In the genomic region with DNA sequence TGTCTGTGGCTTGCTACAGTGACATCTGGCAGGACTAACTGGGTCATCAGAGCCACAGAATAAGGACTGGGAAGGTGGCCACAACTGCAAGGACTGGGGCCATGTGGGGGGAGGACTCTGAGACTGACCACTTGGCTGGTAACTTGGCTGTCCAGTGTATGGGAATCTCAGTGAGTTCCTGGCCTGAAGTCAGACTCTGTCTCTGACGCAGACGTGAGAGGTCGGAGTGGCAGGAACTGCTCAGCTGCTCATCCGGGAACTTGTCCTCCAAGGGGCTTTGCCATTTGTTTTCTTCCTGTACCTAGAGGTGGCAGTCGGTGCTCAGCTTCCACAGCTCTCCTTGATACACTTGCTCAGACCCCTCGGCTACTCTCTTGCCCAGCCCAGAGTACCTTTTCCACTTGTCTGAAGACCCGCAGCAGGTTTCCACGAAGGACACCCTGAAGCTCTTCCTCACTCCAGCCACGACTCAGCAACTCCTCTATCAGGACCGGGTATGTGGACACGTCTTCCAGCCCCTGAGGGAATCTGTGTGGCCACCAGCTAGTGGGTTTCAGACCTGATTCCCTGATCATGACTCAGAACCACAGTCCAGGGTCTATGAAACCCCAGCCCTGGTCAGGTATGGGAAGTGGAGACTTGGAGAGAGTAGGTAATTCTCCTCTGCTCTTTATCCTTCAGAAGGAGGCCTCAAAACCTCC, we compare ENCODE assay signal across 14 cellular contexts. TPM values are rescaled to one million over a fixed set of nuclear protein-coding genes. Genes with fewer than 3 reads are reported as not detected.
A peak's percentile ranks its signal among the peaks of the same experiment; 100 is the strongest.
DNase-seq lines count a peak whose midpoint lies in the region; ATAC-seq, FAIRE-seq and TF ChIP-seq lines count a peak whose summit lies in the region.
"Had no signal": no experiment of that assay in that cellular context is flagged by ENCODE, and none has a peak within 500 bp of the region (broad histone marks: within the 10 kb centered on the region; RNA-seq: fewer than 3 reads in every experiment).

No MANE protein-coding gene starts in this region.

- TF ChIP-seq CTCF in body of pancreas (IDR thresholded peaks at IDR 0.05), result no peak
- peak; percentile 41 for TF ChIP-seq CTCF in HepG2 (CRISPR knock-in tag; IDR thresholded peaks at IDR 0.05)

- TF ChIP-seq POLR2A in body of pancreas (IDR thresholded peaks at IDR 0.05) (no peak), HepG2 (IDR thresholded peaks at IDR 0.05; ENCODE audit: insufficient read depth in 1 of 2, low read depth in 2 of 2, low read length in 2 of 2) (peak; percentile 40 to 48; a peak in 2 of 4 replicates)

- H2AFZ ChIP-seq in HepG2 (ENCODE audit: low read length), result peak overlapping the region; percentile 86

- intact Hi-C loops in activated naive CD4-positive, alpha-beta T cell treated with anti-CD3 and anti-CD28 coated beads for 36 hours (cut with micrococcal nuclease), result no loop called here
- intact Hi-C loops in body of pancreas (cut with DNase I), result no loop called here
- intact Hi-C loops in HepG2 (cut with micrococcal nuclease; ENCODE audit: unreplicated experiment), result no loop called here

- H3K36me3 Mint-ChIP-seq in activated naive CD4-positive, alpha-beta T cell treated with anti-CD3 and anti-CD28 coated beads for 36 hours (ENCODE audit: low read depth), result no peaks in the 10 kb centered on the region
- no peaks in the 10 kb centered on the region for H3K36me3 Mint-ChIP-seq in stimulated activated naive B cell treated with anti-CD40 and anti-IgM and Interleukin-4, amounts not matched to agents 10 μg/mL and 1 μg/mL and 100 μg/mL, for 72 hours

- TF ChIP-seq RAD21 in HepG2 (CRISPR knock-in tag; IDR thresholded peaks at IDR 0.05), result no peak

- no peaks in the 10 kb centered on the region for H3K9me3 ChIP-seq in body of pancreas
- no peaks in the 10 kb centered on the region for H3K9me3 ChIP-seq in HepG2 (ENCODE audit: low read length)

- 72 to 79% methylated on average over 9 to 11 of the region's 11 CpGs for WGBS in body of pancreas, 2 donors
- 6% methylated on average over 11 of the region's 11 CpGs for WGBS in HepG2 (ENCODE audit: low lambda C conversion rate)

- H3K36me3 ChIP-seq in body of pancreas (replicated peaks in 1 of 2; ENCODE audit: insufficient read depth in 1 of 2, low read depth in 2 of 2), result no peaks in the 10 kb centered on the region
- H3K36me3 ChIP-seq in HepG2 (replicated peaks in 1 of 2; ENCODE audit: control insufficient read depth in 1 of 2, insufficient read depth in 2 of 2, low read length in 2 of 2), result no peaks in the 10 kb centered on the region

- FAIRE-seq in HepG2 (lab: Jason Lieb, UNC) (peak; percentile 21), frontal cortex (lab: Jason Lieb, UNC) (no peak)

- in situ Hi-C loops in HepG2 (cut with HindIII; ENCODE audit: extremely low pct_ligation_motif_present, low pct_unique_long_range_greater_than_20kb) (no loop called here), KBM-7 (cut with MboI; ENCODE audit: low pct_unique_long_range_greater_than_20kb, low sequenced_read_pairs) (no loop called here)

- H3K9me3 Mint-ChIP-seq in activated naive CD4-positive, alpha-beta T cell treated with anti-CD3 and anti-CD28 coated beads for 36 hours, result no peaks in the 10 kb centered on the region
- H3K9me3 Mint-ChIP-seq in stimulated activated naive B cell treated with anti-CD40 and anti-IgM and Interleukin-4, amounts not matched to agents 10 μg/mL and 1 μg/mL and 100 μg/mL, for 72 hours, result no peaks in the 10 kb centered on the region
- H3K9me3 Mint-ChIP-seq: dendritic cell treated with granulocyte-macrophage colony-stimulating factor and Interleukin-4, amounts not matched to agents 40 ng/mL and 50 ng/mL, for 4 days had no signal

- CTCF ChIA-PET in activated naive CD4-positive, alpha-beta T cell treated with anti-CD3 and anti-CD28 coated beads for 36 hours (lab: Charles Lee), result interaction anchor here (0.7 to 1.4 kb wide), 3 partner anchors 11 to 53 kb away, joined by 3 read pairs; no protein-coding TSS in a partner anchor
- CTCF ChIA-PET in HepG2 (lab: Yijun Ruan, JAX; ENCODE audit: low intra/inter-chr PET ratio, low total read pairs), result no interaction called here

- no peak overlapping the region for H3K4me3 ChIP-seq in body of pancreas
- H3K4me3 ChIP-seq in HepG2 (replicated peaks in 1 of 3; ENCODE audit: insufficient read depth in 1 of 3, low read depth in 2 of 3, low read length in 3 of 3), result peak overlapping the region; percentile 24 to 61 (median 30)

- H3K4me2 ChIP-seq in HepG2 (ENCODE audit: low read depth, low read length), result peak overlapping the region; percentile 85

- DNase-seq in activated naive CD4-positive, alpha-beta T cell treated with anti-CD3 and anti-CD28 coated beads for 36 hours, result no peak
- DNase-seq in activated naive CD4-positive, alpha-beta T cell treated with Interleukin-2 at 50 U/mL for 16 hours, result no peak
- DNase-seq in body of pancreas (peak in 1 of 4 donors; percentile 13), HepG2 (ENCODE audit: low spot score) (peak; percentile 57), SKM-1 treated with dmso at 0.1 percent for 144 hours (lab: John Stamatoyannopoulos, UW; ENCODE audit: unreplicated experiment) (no peak), frontal cortex (ENCODE audit: low spot score in 2 of 2) (no peak), KBM-7 (no peak)
- no peak for DNase-seq in stimulated activated naive B cell treated with anti-CD40 and anti-IgM and Interleukin-4, amounts not matched to agents 10 μg/mL and 1 μg/mL and 100 μg/mL, for 72 hours
- DNase-seq: NCI-H187, OCI-M1 had no signal

- TF ChIP-seq EP300 in HepG2 (IDR thresholded peaks at IDR 0.05; ENCODE audit: low read depth in 2 of 2, low read length in 2 of 2), result no peak
- no peak for TF ChIP-seq EP300 in HepG2 (CRISPR knock-in tag; IDR thresholded peaks at IDR 0.05; ENCODE audit: borderline replicate concordance)

- no peak overlapping the region for H3K4me3 Mint-ChIP-seq in activated naive CD4-positive, alpha-beta T cell treated with anti-CD3 and anti-CD28 coated beads for 36 hours
- no peak overlapping the region for H3K4me3 Mint-ChIP-seq in stimulated activated naive B cell treated with anti-CD40 and anti-IgM and Interleukin-4, amounts not matched to agents 10 μg/mL and 1 μg/mL and 100 μg/mL, for 72 hours
- H3K4me3 Mint-ChIP-seq: dendritic cell treated with granulocyte-macrophage colony-stimulating factor and Interleukin-4, amounts not matched to agents 40 ng/mL and 50 ng/mL, for 4 days had no signal

- H3K27me3 ChIP-seq in body of pancreas (no peaks in the 10 kb centered on the region), HepG2 (ENCODE audit: control insufficient read depth in 1 of 2, insufficient read depth in 2 of 2, low read length in 2 of 2) (peaks cover 2 to 18% of the 10 kb centered on the region in 2 experiments)

- H3K27ac ChIP-seq in body of pancreas, result peak overlapping the region in 1 of 4 donors; percentile 33
- H3K27ac ChIP-seq in HepG2 (ENCODE audit: extremely low read length, insufficient read depth, low read length), result no peak overlapping the region

- H3K4me1 Mint-ChIP-seq in activated naive CD4-positive, alpha-beta T cell treated with anti-CD3 and anti-CD28 coated beads for 36 hours (ENCODE audit: low read depth), result peaks cover 27% of the 10 kb centered on the region
- H3K4me1 Mint-ChIP-seq in stimulated activated naive B cell treated with anti-CD40 and anti-IgM and Interleukin-4, amounts not matched to agents 10 μg/mL and 1 μg/mL and 100 μg/mL, for 72 hours, result peaks cover 49 to 79% of the 10 kb centered on the region in 2 donors

- H3K4me1 ChIP-seq in body of pancreas (peaks cover 3% of the 10 kb centered on the region), HepG2 (ENCODE audit: insufficient read depth, low read length) (peaks cover 60% of the 10 kb centered on the region)

- H3K27ac Mint-ChIP-seq in activated naive CD4-positive, alpha-beta T cell treated with anti-CD3 and anti-CD28 coated beads for 36 hours, result peak overlapping the region; percentile 55
- peak overlapping the region; percentile 86 for H3K27ac Mint-ChIP-seq in stimulated activated naive B cell treated with anti-CD40 and anti-IgM and Interleukin-4, amounts not matched to agents 10 μg/mL and 1 μg/mL and 100 μg/mL, for 72 hours

- no peaks in the 10 kb centered on the region for H3K79me2 ChIP-seq in HepG2 (ENCODE audit: insufficient read depth, low read length)

- H3K27me3 Mint-ChIP-seq in activated naive CD4-positive, alpha-beta T cell treated with anti-CD3 and anti-CD28 coated beads for 36 hours (ENCODE audit: low read depth), result no peaks in the 10 kb centered on the region
- H3K27me3 Mint-ChIP-seq in stimulated activated naive B cell treated with anti-CD40 and anti-IgM and Interleukin-4, amounts not matched to agents 10 μg/mL and 1 μg/mL and 100 μg/mL, for 72 hours, result no peaks in the 10 kb centered on the region
- H3K27me3 Mint-ChIP-seq: dendritic cell treated with granulocyte-macrophage colony-stimulating factor and Interleukin-4, amounts not matched to agents 40 ng/mL and 50 ng/mL, for 4 days had no signal

- ATAC-seq in body of pancreas (peak; percentile 42), HepG2 (peak; percentile 66)
- ATAC-seq in stimulated activated naive B cell treated with anti-CD40 and anti-IgM and Interleukin-4, amounts not matched to agents 10 μg/mL and 1 μg/mL and 100 μg/mL, for 72 hours (replicated peaks), result no peak

- BruUV-seq in HepG2 (replicated peaks; lab: Mats Ljungman, UMichigan), result TSS peak; percentile 59

- H4K20me1 ChIP-seq in HepG2 (ENCODE audit: insufficient read depth, low read length), result no peaks in the 10 kb centered on the region

- H3K9ac ChIP-seq in HepG2 (ENCODE audit: insufficient read depth, low read depth, low read length), result peak overlapping the region; percentile 59

- POLR2A ChIA-PET in HepG2 (lab: Yijun Ruan, JAX), result interaction anchor here (0.6 to 4.8 kb wide), 13 partner anchors 11 to 1212 kb away, joined by 3 to 29 read pairs (median 5); partner anchors contain the start of genes DDX28, DPEP2, DUS2 and ESRP2

RNA-seq across cellular contexts. Expression of gene DPEP3, which starts 7.3 kb away (rescaled TPM):
- under 1 TPM in 1 of 2 experiments, not detected in 1; 0.19 TPM for total RNA-seq in activated naive CD4-positive, alpha-beta T cell treated with anti-CD3 and anti-CD28 coated beads for 36 hours
- total RNA-seq in body of pancreas (not detected), HepG2 (2016; rRNA removed; fragmentation: Illumina TruSeq; extraction: Trizol) (not detected in 2 replicates), frontal cortex (not detected)
- total RNA-seq in HepG2 (2016; cell fraction: cytosol; rRNA removed; fragmentation: Illumina TruSeq; extraction: Trizol; ENCODE audit: low read depth), result not detected in 2 replicates
- total RNA-seq in HepG2 (2016; cell fraction: insoluble cytoplasmic fraction; rRNA removed; fragmentation: Illumina TruSeq; extraction: Trizol), result not detected in 2 replicates
- total RNA-seq in HepG2 (2016; cell fraction: membrane; rRNA removed; fragmentation: Illumina TruSeq; extraction: Trizol), result not detected in 2 replicates
- not detected in 2 replicates for total RNA-seq in HepG2 (2016; cell fraction: nucleus; rRNA removed; fragmentation: Illumina TruSeq; extraction: Trizol)
- polyA plus RNA-seq in HepG2 (2011; rRNA removed), result not detected in 2 replicates
- polyA plus RNA-seq in HepG2 (2011; cell fraction: cytosol; rRNA removed), result not detected in 2 replicates
- not detected in 2 replicates for polyA plus RNA-seq in HepG2 (2011; cell fraction: nucleus; rRNA removed)
- polyA plus RNA-seq in HepG2 (2012), result not detected in 2 replicates
- not detected in 2 replicates for polyA plus RNA-seq in HepG2 (2016; cell fraction: cytosol; fragmentation: Illumina TruSeq; extraction: Trizol; ENCODE audit: low read depth)
- not detected in 2 replicates for polyA plus RNA-seq in HepG2 (2016; cell fraction: insoluble cytoplasmic fraction; fragmentation: Illumina TruSeq; extraction: Trizol; ENCODE audit: low read depth)
- not detected in 2 replicates for polyA plus RNA-seq in HepG2 (2016; cell fraction: membrane; fragmentation: Illumina TruSeq; extraction: Trizol; ENCODE audit: low read depth)
- polyA plus RNA-seq in HepG2 (2016; cell fraction: nucleus; fragmentation: Illumina TruSeq; extraction: Trizol; ENCODE audit: insufficient read depth, low read depth), result not detected in 2 replicates
- polyA minus RNA-seq in HepG2 (2011; rRNA and poly(A)+ RNA removed; ENCODE audit: low replicate concordance), result not detected in 2 replicates
- not detected in 2 replicates for polyA minus RNA-seq in HepG2 (2011; cell fraction: cytosol; rRNA and poly(A)+ RNA removed)
- polyA minus RNA-seq in HepG2 (2011; cell fraction: nucleus; rRNA and poly(A)+ RNA removed), result not detected in 2 replicates
- total RNA-seq: HT1080 had no signal
- polyA plus RNA-seq: AG04450 had no signal

RNA-seq across cellular contexts. Expression of gene DPEP2, which starts 11.7 kb away (rescaled TPM):
- total RNA-seq in activated naive CD4-positive, alpha-beta T cell treated with anti-CD3 and anti-CD28 coated beads for 36 hours, result 1 to 10 TPM; 3.1 to 3.8 TPM
- total RNA-seq in body of pancreas (1 to 10 TPM in 1 of 2 donors, under 1 TPM in 1; 0.78 to 1.3 TPM), HepG2 (2016; rRNA removed; fragmentation: Illumina TruSeq; extraction: Trizol) (not detected in 2 replicates), frontal cortex (0.82 TPM)
- not detected in 2 replicates for total RNA-seq in HepG2 (2016; cell fraction: cytosol; rRNA removed; fragmentation: Illumina TruSeq; extraction: Trizol; ENCODE audit: low read depth)
- not detected in 2 replicates for total RNA-seq in HepG2 (2016; cell fraction: insoluble cytoplasmic fraction; rRNA removed; fragmentation: Illumina TruSeq; extraction: Trizol)
- not detected in 2 replicates for total RNA-seq in HepG2 (2016; cell fraction: membrane; rRNA removed; fragmentation: Illumina TruSeq; extraction: Trizol)
- not detected in 2 replicates for total RNA-seq in HepG2 (2016; cell fraction: nucleus; rRNA removed; fragmentation: Illumina TruSeq; extraction: Trizol)
- polyA plus RNA-seq in HepG2 (2011; rRNA removed), result 0.18 and 0.26 TPM in 2 replicates
- polyA plus RNA-seq in HepG2 (2011; cell fraction: cytosol; rRNA removed), result 0.08 and 0.27 TPM in 2 replicates
- polyA plus RNA-seq in HepG2 (2011; cell fraction: nucleus; rRNA removed), result 0.38 and 0.45 TPM in 2 replicates
- 0.73 TPM in 1 of 2 replicates, not detected in the other for polyA plus RNA-seq in HepG2 (2012)
- polyA plus RNA-seq in HepG2 (2016; cell fraction: cytosol; fragmentation: Illumina TruSeq; extraction: Trizol; ENCODE audit: low read depth), result not detected in 2 replicates
- not detected in 2 replicates for polyA plus RNA-seq in HepG2 (2016; cell fraction: insoluble cytoplasmic fraction; fragmentation: Illumina TruSeq; extraction: Trizol; ENCODE audit: low read depth)
- not detected in 2 replicates for polyA plus RNA-seq in HepG2 (2016; cell fraction: membrane; fragmentation: Illumina TruSeq; extraction: Trizol; ENCODE audit: low read depth)
- not detected in 2 replicates for polyA plus RNA-seq in HepG2 (2016; cell fraction: nucleus; fragmentation: Illumina TruSeq; extraction: Trizol; ENCODE audit: insufficient read depth, low read depth)
- polyA minus RNA-seq in HepG2 (2011; rRNA and poly(A)+ RNA removed; ENCODE audit: low replicate concordance), result 0.21 and 0.80 TPM in 2 replicates
- polyA minus RNA-seq in HepG2 (2011; cell fraction: cytosol; rRNA and poly(A)+ RNA removed), result 0.53 TPM in 1 of 2 replicates, not detected in the other
- polyA minus RNA-seq in HepG2 (2011; cell fraction: nucleus; rRNA and poly(A)+ RNA removed), result 0.26 TPM in 1 of 2 replicates, not detected in the other
- total RNA-seq: HT1080 had no signal
- polyA plus RNA-seq: AG04450 had no signal

RNA-seq across cellular contexts. Expression of gene SLC12A4, which starts 19.2 kb away (rescaled TPM):
- total RNA-seq in activated naive CD4-positive, alpha-beta T cell treated with anti-CD3 and anti-CD28 coated beads for 36 hours, result 10 to 100 TPM; 24.3 to 28.9 TPM
- total RNA-seq in body of pancreas, result 10 to 100 TPM; 23.3 to 61.3 TPM
- total RNA-seq in HepG2 (2016; rRNA removed; fragmentation: Illumina TruSeq; extraction: Trizol), result 23.1 and 65.1 TPM in 2 replicates
- total RNA-seq in HepG2 (2016; cell fraction: cytosol; rRNA removed; fragmentation: Illumina TruSeq; extraction: Trizol; ENCODE audit: low read depth), result 26.9 and 34.0 TPM in 2 replicates
- 17.0 and 65.2 TPM in 2 replicates for total RNA-seq in HepG2 (2016; cell fraction: insoluble cytoplasmic fraction; rRNA removed; fragmentation: Illumina TruSeq; extraction: Trizol)
- 31.5 and 34.1 TPM in 2 replicates for total RNA-seq in HepG2 (2016; cell fraction: membrane; rRNA removed; fragmentation: Illumina TruSeq; extraction: Trizol)
- 87.0 and 109 TPM in 2 replicates for total RNA-seq in HepG2 (2016; cell fraction: nucleus; rRNA removed; fragmentation: Illumina TruSeq; extraction: Trizol)
- 84.3 and 134 TPM in 2 replicates for polyA plus RNA-seq in HepG2 (2011; rRNA removed)
- 42.1 and 54.3 TPM in 2 replicates for polyA plus RNA-seq in HepG2 (2011; cell fraction: cytosol; rRNA removed)
- 687 and 790 TPM in 2 replicates for polyA plus RNA-seq in HepG2 (2011; cell fraction: nucleus; rRNA removed)
- 66.6 and 79.4 TPM in 2 replicates for polyA plus RNA-seq in HepG2 (2012)
- polyA plus RNA-seq in HepG2 (2016; cell fraction: cytosol; fragmentation: Illumina TruSeq; extraction: Trizol; ENCODE audit: low read depth), result 9.6 and 12.5 TPM in 2 replicates
- polyA plus RNA-seq in HepG2 (2016; cell fraction: insoluble cytoplasmic fraction; fragmentation: Illumina TruSeq; extraction: Trizol; ENCODE audit: low read depth), result 12.0 and 18.1 TPM in 2 replicates
- 17.2 and 19.1 TPM in 2 replicates for polyA plus RNA-seq in HepG2 (2016; cell fraction: membrane; fragmentation: Illumina TruSeq; extraction: Trizol; ENCODE audit: low read depth)
- 253 and 270 TPM in 2 replicates for polyA plus RNA-seq in HepG2 (2016; cell fraction: nucleus; fragmentation: Illumina TruSeq; extraction: Trizol; ENCODE audit: insufficient read depth, low read depth)
- 74.6 and 238 TPM in 2 replicates for polyA minus RNA-seq in HepG2 (2011; rRNA and poly(A)+ RNA removed; ENCODE audit: low replicate concordance)
- 48.3 and 54.6 TPM in 2 replicates for polyA minus RNA-seq in HepG2 (2011; cell fraction: cytosol; rRNA and poly(A)+ RNA removed)
- 152 and 193 TPM in 2 replicates for polyA minus RNA-seq in HepG2 (2011; cell fraction: nucleus; rRNA and poly(A)+ RNA removed)
- total RNA-seq in frontal cortex, result 6.5 TPM

RNA-seq across cellular contexts. Expression of gene DPEP2NB, which starts 28.1 kb away (rescaled TPM):
- total RNA-seq in activated naive CD4-positive, alpha-beta T cell treated with anti-CD3 and anti-CD28 coated beads for 36 hours, result not detected
- total RNA-seq in body of pancreas, result not detected
- total RNA-seq in HepG2 (2016; rRNA removed; fragmentation: Illumina TruSeq; extraction: Trizol), result not detected in 2 replicates
- total RNA-seq in HepG2 (2016; cell fraction: cytosol; rRNA removed; fragmentation: Illumina TruSeq; extraction: Trizol; ENCODE audit: low read depth), result not detected in 2 replicates
- total RNA-seq in HepG2 (2016; cell fraction: insoluble cytoplasmic fraction; rRNA removed; fragmentation: Illumina TruSeq; extraction: Trizol), result not detected in 2 replicates
- total RNA-seq in HepG2 (2016; cell fraction: membrane; rRNA removed; fragmentation: Illumina TruSeq; extraction: Trizol), result not detected in 2 replicates
- total RNA-seq in HepG2 (2016; cell fraction: nucleus; rRNA removed; fragmentation: Illumina TruSeq; extraction: Trizol), result not detected in 2 replicates
- polyA plus RNA-seq in HepG2 (2011; rRNA removed), result not detected in 2 replicates
- not detected in 2 replicates for polyA plus RNA-seq in HepG2 (2011; cell fraction: cytosol; rRNA removed)
- not detected in 2 replicates for polyA plus RNA-seq in HepG2 (2011; cell fraction: nucleus; rRNA removed)
- not detected in 2 replicates for polyA plus RNA-seq in HepG2 (2012)
- not detected in 2 replicates for polyA plus RNA-seq in HepG2 (2016; cell fraction: cytosol; fragmentation: Illumina TruSeq; extraction: Trizol; ENCODE audit: low read depth)
- not detected in 2 replicates for polyA plus RNA-seq in HepG2 (2016; cell fraction: insoluble cytoplasmic fraction; fragmentation: Illumina TruSeq; extraction: Trizol; ENCODE audit: low read depth)
- polyA plus RNA-seq in HepG2 (2016; cell fraction: membrane; fragmentation: Illumina TruSeq; extraction: Trizol; ENCODE audit: low read depth), result not detected in 2 replicates
- polyA plus RNA-seq in HepG2 (2016; cell fraction: nucleus; fragmentation: Illumina TruSeq; extraction: Trizol; ENCODE audit: insufficient read depth, low read depth), result not detected in 2 replicates
- not detected in 2 replicates for polyA minus RNA-seq in HepG2 (2011; rRNA and poly(A)+ RNA removed; ENCODE audit: low replicate concordance)
- polyA minus RNA-seq in HepG2 (2011; cell fraction: cytosol; rRNA and poly(A)+ RNA removed), result not detected in 2 replicates
- polyA minus RNA-seq in HepG2 (2011; cell fraction: nucleus; rRNA and poly(A)+ RNA removed), result not detected in 2 replicates
- total RNA-seq in frontal cortex, result not detected
- total RNA-seq: HT1080, mesenteric fat pad had no signal
- polyA plus RNA-seq: AG04450 had no signal

RNA-seq across cellular contexts. Expression of gene DDX28, which starts 35.4 kb away (rescaled TPM):
- total RNA-seq in activated naive CD4-positive, alpha-beta T cell treated with anti-CD3 and anti-CD28 coated beads for 36 hours, result 1 to 10 TPM; 9.4 to 9.7 TPM
- total RNA-seq in body of pancreas (10 to 100 TPM in 1 of 2 donors, 1 to 10 TPM in 1; 3.4 to 13.2 TPM), HepG2 (2016; rRNA removed; fragmentation: Illumina TruSeq; extraction: Trizol) (16.4 and 18.4 TPM in 2 replicates), frontal cortex (13.5 TPM)
- 2.8 and 3.0 TPM in 2 replicates for total RNA-seq in HepG2 (2016; cell fraction: cytosol; rRNA removed; fragmentation: Illumina TruSeq; extraction: Trizol; ENCODE audit: low read depth)
- total RNA-seq in HepG2 (2016; cell fraction: insoluble cytoplasmic fraction; rRNA removed; fragmentation: Illumina TruSeq; extraction: Trizol), result 16.5 and 18.2 TPM in 2 replicates
- 5.7 and 7.5 TPM in 2 replicates for total RNA-seq in HepG2 (2016; cell fraction: membrane; rRNA removed; fragmentation: Illumina TruSeq; extraction: Trizol)
- 11.7 and 13.6 TPM in 2 replicates for total RNA-seq in HepG2 (2016; cell fraction: nucleus; rRNA removed; fragmentation: Illumina TruSeq; extraction: Trizol)
- polyA plus RNA-seq in HepG2 (2011; rRNA removed), result 13.6 and 14.1 TPM in 2 replicates
- 12.4 and 15.6 TPM in 2 replicates for polyA plus RNA-seq in HepG2 (2011; cell fraction: cytosol; rRNA removed)
- 8.7 and 9.9 TPM in 2 replicates for polyA plus RNA-seq in HepG2 (2011; cell fraction: nucleus; rRNA removed)
- 6.3 and 6.8 TPM in 2 replicates for polyA plus RNA-seq in HepG2 (2012)
- polyA plus RNA-seq in HepG2 (2016; cell fraction: cytosol; fragmentation: Illumina TruSeq; extraction: Trizol; ENCODE audit: low read depth), result 1.2 and 1.6 TPM in 2 replicates
- 14.5 and 16.0 TPM in 2 replicates for polyA plus RNA-seq in HepG2 (2016; cell fraction: insoluble cytoplasmic fraction; fragmentation: Illumina TruSeq; extraction: Trizol; ENCODE audit: low read depth)
- polyA plus RNA-seq in HepG2 (2016; cell fraction: membrane; fragmentation: Illumina TruSeq; extraction: Trizol; ENCODE audit: low read depth), result 2.6 and 3.1 TPM in 2 replicates
- 13.9 and 15.5 TPM in 2 replicates for polyA plus RNA-seq in HepG2 (2016; cell fraction: nucleus; fragmentation: Illumina TruSeq; extraction: Trizol; ENCODE audit: insufficient read depth, low read depth)
- polyA minus RNA-seq in HepG2 (2011; rRNA and poly(A)+ RNA removed; ENCODE audit: low replicate concordance), result 19.4 and 28.5 TPM in 2 replicates
- 7.2 and 10.0 TPM in 2 replicates for polyA minus RNA-seq in HepG2 (2011; cell fraction: cytosol; rRNA and poly(A)+ RNA removed)
- 18.2 and 19.9 TPM in 2 replicates for polyA minus RNA-seq in HepG2 (2011; cell fraction: nucleus; rRNA and poly(A)+ RNA removed)

Comparison
In these comparisons a context has a peak if more than half of its experiments do, and no peak if none do; other contexts are left out.
1. ATAC-seq: peak in body of pancreas (single experiment) and HepG2 (single experiment); none in stimulated activated naive B cell treated with anti-CD40 and anti-IgM and Interleukin-4, amounts not matched to agents 10 μg/mL and 1 μg/mL and 100 μg/mL, for 72 hours (0 of 2).
2. H3K4me3 ChIP-seq: peak in HepG2 (3 of 3); none in body of pancreas (0 of 2).
3. POLR2A ChIP-seq: peak in HepG2 (2 of 2); none in body of pancreas (0 of 3).